Comparison of ENCODE assay signal across 19 cellular contexts in genomic region chr17:48726182-48726915, GRCh38. TPM values are rescaled to one million over a fixed set of nuclear protein-coding genes. Genes with fewer than 3 reads are reported as not detected.
DNase-seq lines count a peak whose midpoint lies in the region; ATAC-seq and TF ChIP-seq lines count a peak whose summit lies in the region.
"Had no signal": no experiment of that assay in that cellular context is flagged by ENCODE, and none has a peak within 500 bp of the region (broad histone marks: within the 10 kb centered on the region; RNA-seq: fewer than 3 reads in every experiment).

No MANE protein-coding gene starts in this region.

- H3K27me3 Mint-ChIP-seq in T-helper 17 cell (peaks cover 94% of the 10 kb centered on the region), memory B cell (peaks cover 39% of the 10 kb centered on the region)
- peaks cover 99% of the 10 kb centered on the region for H3K27me3 Mint-ChIP-seq in stimulated activated memory B cell treated with anti-CD40 and anti-IgM and Interleukin-4, amounts not matched to agents 10 μg/mL and 1 μg/mL and 100 μg/mL, for 72 hours

- H3K36me3 Mint-ChIP-seq in T-helper 17 cell (ENCODE audit: low read depth) (peaks cover 6% of the 10 kb centered on the region), memory B cell (no peaks in the 10 kb centered on the region)
- H3K36me3 Mint-ChIP-seq in stimulated activated memory B cell treated with anti-CD40 and anti-IgM and Interleukin-4, amounts not matched to agents 10 μg/mL and 1 μg/mL and 100 μg/mL, for 72 hours = no peaks in the 10 kb centered on the region
- H3K36me3 Mint-ChIP-seq: CD8-positive, alpha-beta memory T cell had no signal

- no peak for TF ChIP-seq CTCF in GM10266 (IDR thresholded peaks at IDR 0.05; ENCODE audit: control insufficient read depth, insufficient read depth, low read depth, missing control alignments)

- H3K9me3 ChIP-seq in T-helper 17 cell (ENCODE audit: control insufficient read depth, low read length, poor library complexity, severe bottlenecking) = no peaks in the 10 kb centered on the region

- H3K4me1 Mint-ChIP-seq in T-helper 17 cell (peaks cover 37% of the 10 kb centered on the region), memory B cell (peaks cover 16% of the 10 kb centered on the region)
- H3K4me1 Mint-ChIP-seq in stimulated activated memory B cell treated with anti-CD40 and anti-IgM and Interleukin-4, amounts not matched to agents 10 μg/mL and 1 μg/mL and 100 μg/mL, for 72 hours = peaks cover 42% of the 10 kb centered on the region

- H3K4me3 Mint-ChIP-seq in T-helper 17 cell (peak overlapping the region; percentile 82), memory B cell (no peak overlapping the region)
- no peak overlapping the region for H3K4me3 Mint-ChIP-seq in stimulated activated memory B cell treated with anti-CD40 and anti-IgM and Interleukin-4, amounts not matched to agents 10 μg/mL and 1 μg/mL and 100 μg/mL, for 72 hours
- H3K4me3 Mint-ChIP-seq: HFFc6 had no signal

- peak; percentile 12 for DNase-seq in GM10266 (ENCODE audit: extremely low spot score)
- DNase-seq in T-helper 17 cell = no peak
- no peak for DNase-seq in memory B cell (ENCODE audit: low spot score in 2 of 2)
- no peak for DNase-seq in T-helper 1 cell
- DNase-seq in DMS 273 treated with DMSO at 0.1 percent for 48 hours (lab: John Stamatoyannopoulos, UW) = no peak
- DNase-seq: CD8-positive, alpha-beta memory T cell; DND-41; HFFc6; MM.1S; NCI-H1105; NCI-H1694; NCI-H2107; NCI-H2227 treated with DMSO at 0.1 percent for 48 hours; NCI-H524 treated with DMSO at 0.1 percent for 48 hours had no signal

- no peaks in the 10 kb centered on the region for H3K9me3 Mint-ChIP-seq in memory B cell
- no peaks in the 10 kb centered on the region for H3K9me3 Mint-ChIP-seq in stimulated activated memory B cell treated with anti-CD40 and anti-IgM and Interleukin-4, amounts not matched to agents 10 μg/mL and 1 μg/mL and 100 μg/mL, for 72 hours
- H3K9me3 Mint-ChIP-seq: HFFc6 had no signal

- ATAC-seq in T-helper 17 cell (no peak), memory B cell (ENCODE audit: low read depth) (peak; percentile 36), GM18858 (IDR thresholded peaks at IDR 0.05; ENCODE audit: unreplicated experiment) (no peak)
- peak; percentile 62 for ATAC-seq in stimulated activated memory B cell treated with anti-CD40 and anti-IgM and Interleukin-4, amounts not matched to agents 10 μg/mL and 1 μg/mL and 100 μg/mL, for 72 hours
- ATAC-seq: Panc1, Right ventricle myocardium inferior had no signal

- H3K27ac Mint-ChIP-seq in T-helper 17 cell (peak overlapping the region; percentile 53), memory B cell (no peak overlapping the region)
- H3K27ac Mint-ChIP-seq in stimulated activated memory B cell treated with anti-CD40 and anti-IgM and Interleukin-4, amounts not matched to agents 10 μg/mL and 1 μg/mL and 100 μg/mL, for 72 hours = no peak overlapping the region
- H3K27ac Mint-ChIP-seq: HFFc6 had no signal

RNA-seq across cellular contexts. Expression of gene HOXB13, which starts 2.2 kb away (rescaled TPM):
- not detected for total RNA-seq in T-helper 17 cell
- total RNA-seq: CD8-positive, alpha-beta memory T cell; HFFc6; Right ventricle myocardium inferior had no signal

RNA-seq across cellular contexts. Expression of gene PRAC2, which starts 3.4 kb away (rescaled TPM):
- not detected for total RNA-seq in T-helper 17 cell
- total RNA-seq: CD8-positive, alpha-beta memory T cell; H4; HFFc6; Right ventricle myocardium inferior had no signal

RNA-seq across cellular contexts. Expression of gene PRAC1, which starts 4.0 kb away (rescaled TPM):
- total RNA-seq in T-helper 17 cell = not detected
- total RNA-seq: CD8-positive, alpha-beta memory T cell; H4; HFFc6; Right ventricle myocardium inferior had no signal

Comparison
In these comparisons a context has a peak if more than half of its experiments do, and no peak if none do; other contexts are left out.
1. ATAC-seq: peak in memory B cell (single experiment) and stimulated activated memory B cell treated with anti-CD40 and anti-IgM and Interleukin-4, amounts not matched to agents 10 μg/mL and 1 μg/mL and 100 μg/mL, for 72 hours (single experiment); none in T-helper 17 cell (single experiment) and GM18858 (single experiment).